ENCODE assay signal across 1 cellular context in genomic region chr4:150323551-150324325, GRCh38.
TF ChIP-seq lines count a peak whose summit lies in the region.

No MANE protein-coding gene starts in this region.

TF ChIP-seq in SK-N-SH treated with all-trans-retinoic acid at 6 μM for 48 hours, 23 proteins besides CTCF, POLR2A, EP300 and RAD21 (continued from another document):
- TF ChIP-seq PATZ1 (CRISPR knock-in tag; IDR thresholded peaks at IDR 0.05; ENCODE audit: borderline replicate concordance) (no peak), SNAI2 (CRISPR knock-in tag; IDR thresholded peaks at IDR 0.05) (no peak), ESRRG (CRISPR knock-in tag; IDR thresholded peaks at IDR 0.05) (no peak), BACH2 (CRISPR knock-in tag; IDR thresholded peaks at IDR 0.05; ENCODE audit: borderline replicate concordance) (no peak), ARNTL (CRISPR knock-in tag; IDR thresholded peaks at IDR 0.05; ENCODE audit: borderline replicate concordance, low read depth) (no peak), TCF4 (CRISPR knock-in tag; IDR thresholded peaks at IDR 0.05; ENCODE audit: borderline replicate concordance) (no peak), OSR1 (CRISPR knock-in tag; IDR thresholded peaks at IDR 0.05) (no peak), PPARA (CRISPR knock-in tag; IDR thresholded peaks at IDR 0.05; ENCODE audit: borderline replicate concordance) (no peak)
